Comparison of ENCODE assay signal across 1 cellular context in the genomic region with DNA sequence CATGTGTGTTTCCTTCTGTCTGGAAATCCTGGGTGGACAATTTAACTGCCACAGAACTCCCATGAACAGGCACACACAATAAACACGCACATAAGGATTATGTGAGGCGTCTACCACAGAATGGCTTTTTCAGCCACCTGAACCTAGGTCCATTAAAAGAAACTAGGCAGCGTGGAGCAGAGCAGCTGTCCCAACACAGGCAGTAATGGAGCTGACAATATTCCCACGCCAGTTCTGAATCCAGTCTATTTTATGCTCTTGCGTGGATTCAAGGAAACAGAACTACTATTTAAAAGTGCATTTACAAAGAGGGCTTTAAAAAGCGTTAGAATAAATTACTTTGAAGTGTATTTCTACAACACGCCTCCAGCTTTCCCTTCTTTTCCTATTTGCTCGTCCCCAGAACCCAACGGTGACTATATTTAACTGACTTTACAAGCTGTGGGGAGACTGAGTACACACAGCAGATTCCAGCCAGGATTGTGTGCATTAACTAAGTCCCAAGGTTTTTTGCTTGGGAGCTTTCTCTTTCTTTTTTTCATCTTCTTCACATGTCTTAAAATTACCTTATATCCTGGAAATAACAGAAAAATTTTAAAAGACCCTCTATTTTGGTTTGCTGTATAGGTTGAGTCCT.
TF ChIP-seq lines count a peak whose summit lies in the region.

No MANE protein-coding gene starts in this region.

TF ChIP-seq in HEK293T, 16 proteins besides CTCF, POLR2A, EP300 and RAD21 (continued from another document):
- TF ChIP-seq FOXA1 (IDR thresholded peaks at IDR 0.05) (no peak), ZNF384 (IDR thresholded peaks at IDR 0.05) (no peak), SP1 (IDR thresholded peaks at IDR 0.05) (no peak), CTBP1 (IDR thresholded peaks at IDR 0.05; ENCODE audit: borderline replicate concordance) (no peak), FOXK2 (IDR thresholded peaks at IDR 0.05) (no peak)
- TF ChIP-seq, protein P1, sequence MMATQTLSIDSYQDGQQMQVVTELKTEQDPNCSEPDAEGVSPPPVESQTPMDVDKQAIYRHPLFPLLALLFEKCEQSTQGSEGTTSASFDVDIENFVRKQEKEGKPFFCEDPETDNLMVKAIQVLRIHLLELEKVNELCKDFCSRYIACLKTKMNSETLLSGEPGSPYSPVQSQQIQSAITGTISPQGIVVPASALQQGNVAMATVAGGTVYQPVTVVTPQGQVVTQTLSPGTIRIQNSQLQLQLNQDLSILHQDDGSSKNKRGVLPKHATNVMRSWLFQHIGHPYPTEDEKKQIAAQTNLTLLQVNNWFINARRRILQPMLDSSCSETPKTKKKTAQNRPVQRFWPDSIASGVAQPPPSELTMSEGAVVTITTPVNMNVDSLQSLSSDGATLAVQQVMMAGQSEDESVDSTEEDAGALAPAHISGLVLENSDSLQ (IDR thresholded peaks at IDR 0.05), result no peak
